Comparison of ENCODE assay signal across 8 cellular contexts in the genomic region with DNA sequence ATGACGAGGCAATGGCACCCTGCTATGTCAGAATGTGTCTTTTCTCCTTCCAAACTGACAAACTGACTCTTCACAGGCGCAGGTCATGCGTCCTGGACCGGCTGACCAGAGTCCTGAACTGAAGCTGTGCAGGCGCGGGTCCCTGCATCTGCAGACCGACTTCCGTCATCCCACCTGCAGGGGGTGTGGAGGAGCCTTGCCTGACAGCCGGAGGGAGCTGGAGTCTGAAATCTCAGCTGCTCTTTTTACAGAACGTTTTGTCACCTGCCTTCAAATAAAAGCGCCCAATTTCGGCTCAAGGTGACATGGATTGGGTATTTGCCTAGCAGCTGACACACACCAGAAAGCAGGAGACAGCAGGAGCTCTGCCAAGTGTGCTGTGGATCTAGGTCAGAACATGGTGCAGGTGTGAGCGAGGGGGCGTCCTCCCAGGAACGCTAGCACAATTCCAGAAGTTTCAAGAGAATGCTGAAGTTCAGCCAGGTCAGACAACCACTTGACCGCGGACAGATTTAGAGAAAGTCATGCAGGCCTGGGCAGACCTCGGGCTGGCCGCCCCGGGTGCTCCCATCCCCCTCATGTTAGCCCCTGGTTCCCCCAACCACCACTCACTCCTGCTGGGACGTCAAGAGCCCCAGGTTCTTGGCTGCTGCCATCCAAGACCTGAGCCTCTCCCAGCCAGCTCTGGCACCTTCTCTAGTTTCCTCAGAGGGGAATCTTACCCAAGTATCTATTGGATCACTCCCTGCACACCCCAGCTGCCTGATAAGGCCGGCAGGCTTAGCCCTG. TPM values are rescaled to one million over a fixed set of nuclear protein-coding genes. Genes with fewer than 3 reads are reported as not detected.
A peak's percentile ranks its signal among the peaks of the same experiment; 100 is the strongest.
DNase-seq lines count a peak whose midpoint lies in the region; ATAC-seq lines count a peak whose summit lies in the region.

No MANE protein-coding gene starts in this region.

- H3K27me3 Mint-ChIP-seq in stimulated activated memory B cell treated with anti-CD40 and anti-IgM and Interleukin-4, amounts not matched to agents 10 μg/mL and 1 μg/mL and 100 μg/mL, for 72 hours = no peaks in the 10 kb centered on the region

- ATAC-seq in HG03135 (IDR thresholded peaks at IDR 0.05; ENCODE audit: unreplicated experiment) (no peak), GM21360 (IDR thresholded peaks at IDR 0.05; ENCODE audit: unreplicated experiment) (no peak)
- no peak for ATAC-seq in stimulated activated memory B cell treated with anti-CD40 and anti-IgM and Interleukin-4, amounts not matched to agents 10 μg/mL and 1 μg/mL and 100 μg/mL, for 72 hours

- H3K9ac ChIP-seq in endocrine pancreas (ENCODE audit: control insufficient read depth, insufficient read depth, low read length) = peak overlapping the region; percentile 19

- DNase-seq in Daoy (ENCODE audit: low read depth) (peak; percentile 43), NCI-H774 (lab: John Stamatoyannopoulos, UW) (peak; percentile 45), nucleus accumbens (lab: John Stamatoyannopoulos, UW) (peak in 37 of 56 donors; percentile 19 to 83 (median 49))
- DNase-seq in activated effector memory CD4-positive, alpha-beta T cell treated with anti-CD3 and anti-CD28 coated beads, Interleukin-2, amount 50 U/mL, for 16 hours = no peak

- H3K9me3 Mint-ChIP-seq in stimulated activated memory B cell treated with anti-CD40 and anti-IgM and Interleukin-4, amounts not matched to agents 10 μg/mL and 1 μg/mL and 100 μg/mL, for 72 hours = no peaks in the 10 kb centered on the region

- H3K27ac Mint-ChIP-seq in stimulated activated memory B cell treated with anti-CD40 and anti-IgM and Interleukin-4, amounts not matched to agents 10 μg/mL and 1 μg/mL and 100 μg/mL, for 72 hours = no peak overlapping the region

- no peaks in the 10 kb centered on the region for H3K4me1 ChIP-seq in endocrine pancreas (ENCODE audit: control insufficient read depth, insufficient read depth, low read length)

- peaks cover 6% of the 10 kb centered on the region for H3K36me3 Mint-ChIP-seq in stimulated activated memory B cell treated with anti-CD40 and anti-IgM and Interleukin-4, amounts not matched to agents 10 μg/mL and 1 μg/mL and 100 μg/mL, for 72 hours

- no peak overlapping the region for H3K4me3 Mint-ChIP-seq in stimulated activated memory B cell treated with anti-CD40 and anti-IgM and Interleukin-4, amounts not matched to agents 10 μg/mL and 1 μg/mL and 100 μg/mL, for 72 hours

- no peaks in the 10 kb centered on the region for H3K36me3 ChIP-seq in endocrine pancreas (ENCODE audit: control insufficient read depth, insufficient read depth, low read length)

- H3K9me3 ChIP-seq in endocrine pancreas (ENCODE audit: control insufficient read depth, low read length) = no peaks in the 10 kb centered on the region

- H3K4me3 ChIP-seq in endocrine pancreas (ENCODE audit: control insufficient read depth, insufficient read depth, low read length) = no peak overlapping the region

- H3K4me1 Mint-ChIP-seq in stimulated activated memory B cell treated with anti-CD40 and anti-IgM and Interleukin-4, amounts not matched to agents 10 μg/mL and 1 μg/mL and 100 μg/mL, for 72 hours = peaks cover 74% of the 10 kb centered on the region

- no peaks in the 10 kb centered on the region for H3K27me3 ChIP-seq in endocrine pancreas (ENCODE audit: control insufficient read depth, insufficient read depth, low read length)

RNA-seq across cellular contexts. Expression of gene ELL, which starts 32.8 kb away (rescaled TPM):
- total RNA-seq in Daoy (2014; rRNA removed; shearing (Covaris generic)) = 12.8 and 14.2 TPM in 2 replicates

RNA-seq across cellular contexts. Expression of gene ISYNA1, which starts 51.1 kb away (rescaled TPM):
- 7.0 and 7.4 TPM in 2 replicates for total RNA-seq in Daoy (2014; rRNA removed; shearing (Covaris generic))

RNA-seq across cellular contexts. Expression of gene FKBP8, which starts 54.3 kb away (rescaled TPM):
- total RNA-seq in Daoy (2014; rRNA removed; shearing (Covaris generic)) = 169 and 180 TPM in 2 replicates
